In the genomic region with DNA sequence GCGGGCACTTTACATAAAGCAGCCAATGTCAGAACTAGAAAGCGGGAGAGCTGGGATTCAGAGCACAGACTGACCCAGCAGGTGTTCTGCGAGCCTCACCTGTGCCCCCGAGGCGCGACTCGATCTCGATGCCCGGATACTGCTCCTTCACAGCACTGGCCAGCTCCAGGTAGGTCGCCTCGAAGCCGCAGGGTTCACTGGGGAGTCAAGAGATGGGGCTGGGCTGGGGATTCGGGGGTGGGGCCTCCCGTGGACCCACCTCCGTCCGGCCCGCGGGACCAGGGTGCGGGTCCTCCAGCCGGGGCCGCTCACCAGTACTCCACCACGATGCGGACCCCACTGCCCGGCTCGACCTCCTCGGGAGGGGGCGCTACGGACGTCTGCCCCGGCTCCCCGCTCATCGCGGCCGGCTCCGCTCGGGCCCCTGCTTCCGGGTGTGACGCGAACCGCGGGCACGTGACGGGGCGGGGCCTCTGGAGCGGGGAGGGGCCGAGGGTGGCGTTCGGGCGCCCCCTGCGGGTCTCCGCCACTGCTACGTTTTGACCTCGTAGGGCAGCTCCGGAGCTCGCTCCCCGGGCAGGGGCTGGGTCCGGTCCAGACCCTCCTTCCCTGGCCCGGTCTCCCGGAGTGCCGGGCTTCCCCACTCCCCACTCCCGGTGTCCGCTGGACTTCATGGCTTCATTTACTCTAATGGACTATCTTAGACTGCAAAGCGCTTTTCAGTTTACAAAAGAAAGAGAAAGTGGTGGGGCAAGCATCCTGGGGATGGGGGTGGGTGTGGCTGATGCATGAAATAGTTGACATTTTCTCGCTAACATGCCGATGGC, we compare ENCODE assay signal across 8 cellular contexts. TPM values are rescaled to one million over a fixed set of nuclear protein-coding genes. Genes with fewer than 3 reads are reported as not detected.
DNase-seq lines count a peak whose midpoint lies in the region; ATAC-seq lines count a peak whose summit lies in the region.

A gene with protein sequence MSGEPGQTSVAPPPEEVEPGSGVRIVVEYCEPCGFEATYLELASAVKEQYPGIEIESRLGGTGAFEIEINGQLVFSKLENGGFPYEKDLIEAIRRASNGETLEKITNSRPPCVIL (minus strand): TSS at position 438 of the 827 bp plus-strand sequence. CDS start 37 bp downstream, at position 401.

- peak; percentile 78 to 79 for DNase-seq in AML-193 (lab: John Stamatoyannopoulos, UW)
- peak; percentile 74 for DNase-seq in NCI-H510A (lab: John Stamatoyannopoulos, UW)
- DNase-seq in activated CD4-positive, alpha-beta T cell treated with anti-CD3 and anti-CD28 coated beads for 4 hours = peak; percentile 92 to 95
- DNase-seq in left colon = peak; percentile 86 to 96
- peak; percentile 92 for DNase-seq in stimulated activated CD4-positive, alpha-beta T cell treated with anti-CD3 and anti-CD28 coated beads, Interleukin-1b, Interleukin-23, amount 100 ng/mL, for 48 hours

- H3K27ac ChIP-seq in cingulate gyrus (ENCODE audit: low read depth, low read length) = peak within 1 kb of the TSS; percentile 83

- intact Hi-C loops in left colon (cut with DNase I, micrococcal nuclease) = no loop called here

- peak; percentile 93 for ATAC-seq in GM19035 (IDR thresholded peaks at IDR 0.05; ENCODE audit: unreplicated experiment)
- ATAC-seq in HG03342 (IDR thresholded peaks at IDR 0.05; ENCODE audit: unreplicated experiment) = peak; percentile 88
- peak; percentile 89 for ATAC-seq in left colon

RNA-seq across cellular contexts. Expression of the gene that starts here (rescaled TPM):
- total RNA-seq in left colon = 10 to 100 TPM; 66.5 to 85.6 TPM

Comparison
In these comparisons a context has a peak if more than half of its experiments do, and no peak if none do; other contexts are left out.
1. Peak in every context shown above with its lines: DNase-seq, ATAC-seq and H3K27ac ChIP-seq.